12 cellular contexts compared by ENCODE assay signal in the genomic region with DNA sequence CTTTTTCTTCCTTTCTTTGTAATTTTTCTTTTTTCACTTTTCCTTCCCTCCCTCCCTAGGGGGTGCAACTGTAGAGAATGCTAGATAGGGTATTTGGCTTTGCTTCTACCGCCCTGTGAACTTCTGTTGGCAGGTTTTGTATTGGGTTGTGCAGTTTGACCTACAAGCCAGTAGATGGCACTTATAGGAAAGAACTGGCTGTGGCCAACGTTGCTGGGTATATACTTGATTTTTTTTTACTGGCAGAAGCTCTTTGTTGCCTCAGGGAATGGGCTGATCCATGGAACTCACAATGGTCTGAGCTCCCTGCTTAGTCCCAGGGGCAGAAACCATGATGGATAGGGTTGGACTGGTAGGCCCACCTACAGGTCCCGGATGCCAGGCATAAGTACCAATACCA.
DNase-seq lines count a peak whose midpoint lies in the region; ATAC-seq, FAIRE-seq and TF ChIP-seq lines count a peak whose summit lies in the region.
"Had no signal": no experiment of that assay in that cellular context is flagged by ENCODE, and none has a peak within 500 bp of the region (broad histone marks: within the 10 kb centered on the region; RNA-seq: fewer than 3 reads in every experiment).

No MANE protein-coding gene starts in this region.

- no peaks in the 10 kb centered on the region for H3F3A ChIP-seq in DOHH2 (ENCODE audit: control insufficient read depth, insufficient read depth)

- no peaks in the 10 kb centered on the region for H4K20me1 ChIP-seq in DOHH2 (ENCODE audit: control insufficient read depth, insufficient read depth, low read depth, low read length)

- no peak overlapping the region for H3K9ac ChIP-seq in kidney (ENCODE audit: low read length in 2 of 2)
- H3K9ac ChIP-seq: parathyroid adenoma had no signal

- TF ChIP-seq CTCF in DOHH2 (IDR thresholded peaks at IDR 0.05; ENCODE audit: low read depth, low read length, poor library complexity, severe bottlenecking) (peak; percentile 39), kidney (IDR thresholded peaks at IDR 0.05; ENCODE audit: borderline replicate concordance, extremely low read depth, insufficient read depth) (peak; percentile 21), GM13976 (IDR thresholded peaks at IDR 0.05; ENCODE audit: borderline replicate concordance, control extremely low read depth, extremely low read depth, insufficient read depth, missing control alignments) (no peak)

- no peaks in the 10 kb centered on the region for H3K79me2 ChIP-seq in DOHH2 (ENCODE audit: control insufficient read depth, low read length)
- H3K79me2 ChIP-seq: parathyroid adenoma had no signal

- H3K27ac ChIP-seq in DOHH2 (ENCODE audit: low read depth, low read length) (no peak overlapping the region), kidney (ENCODE audit: low read depth in 2 of 2, low read length in 2 of 2) (no peak overlapping the region)
- H3K27ac ChIP-seq: parathyroid adenoma had no signal

- H3K9me2 ChIP-seq in DOHH2 (replicated peaks; ENCODE audit: control insufficient read depth, low read length), result no peaks in the 10 kb centered on the region

- ATAC-seq in HG02852 (IDR thresholded peaks at IDR 0.05; ENCODE audit: unreplicated experiment), result no peak

- DNase-seq in Kasumi-1 (lab: John Stamatoyannopoulos, UW), result peak; percentile 14 to 40
- peak; percentile 44 for DNase-seq in RPMI7951 (ENCODE audit: low read depth)
- DNase-seq in kidney, result no peak
- DNase-seq in GM13976 (ENCODE audit: low spot score), result no peak
- DNase-seq in activated CD8-positive, alpha-beta memory T cell treated with anti-CD3 and anti-CD28 coated beads, Interleukin-2, amount 50 U/mL, for 4 hours, result no peak
- no peak for DNase-seq in activated naive CD4-positive, alpha-beta T cell treated with anti-CD3 and anti-CD28 coated beads, Interleukin-2, amount 50 U/mL, for 16 hours
- DNase-seq: activated CD4-positive, CD25-positive, alpha-beta regulatory T cell; NCI-H1092 treated with DMSO at 0.1 percent for 48 hours had no signal

- no peaks in the 10 kb centered on the region for H3K27me3 ChIP-seq in DOHH2 (ENCODE audit: control insufficient read depth, low read length)

- H3K9me3 ChIP-seq in DOHH2 (ENCODE audit: control insufficient read depth, insufficient read depth, low read length) (no peaks in the 10 kb centered on the region), kidney (ENCODE audit: control insufficient read depth in 1 of 2, low read length in 2 of 2) (no peaks in the 10 kb centered on the region)

- no peak for FAIRE-seq in kidney (lab: Jason Lieb, UNC)
- FAIRE-seq: frontal cortex had no signal

- intact Hi-C loops in kidney (cut with DNase I), result no loop called here

- in situ Hi-C loops in GM13976 (cut with MboI; ENCODE audit: low sequenced_read_pairs, unreplicated experiment), result no loop called here

- H3K4me2 ChIP-seq in DOHH2 (ENCODE audit: low read length), result no peak overlapping the region

- no peaks in the 10 kb centered on the region for H3K36me3 ChIP-seq in DOHH2 (ENCODE audit: control insufficient read depth, low read length)
- H3K36me3 ChIP-seq in kidney (ENCODE audit: control insufficient read depth in 1 of 2, insufficient read depth in 2 of 2, low read length in 2 of 2), result no peaks in the 10 kb centered on the region

- no peaks in the 10 kb centered on the region for H3K4me1 ChIP-seq in DOHH2 (ENCODE audit: control insufficient read depth, low read length)
- no peaks in the 10 kb centered on the region for H3K4me1 ChIP-seq in kidney (ENCODE audit: control insufficient read depth in 1 of 2, insufficient read depth in 1 of 2, low read depth in 1 of 2, low read length in 2 of 2)
- H3K4me1 ChIP-seq: parathyroid adenoma had no signal

- H3K4me3 ChIP-seq in DOHH2 (ENCODE audit: low read length), result no peak overlapping the region
- no peak overlapping the region for H3K4me3 ChIP-seq in kidney (ENCODE audit: low read length in 2 of 2)

Comparison
In these comparisons a context has a peak if more than half of its experiments do, and no peak if none do; other contexts are left out.
1. DNase-seq: peak in Kasumi-1 (2 of 2) and RPMI7951 (single experiment); none in kidney (single experiment), GM13976 (single experiment), activated CD8-positive, alpha-beta memory T cell treated with anti-CD3 and anti-CD28 coated beads, Interleukin-2, amount 50 U/mL, for 4 hours (single experiment) and activated naive CD4-positive, alpha-beta T cell treated with anti-CD3 and anti-CD28 coated beads, Interleukin-2, amount 50 U/mL, for 16 hours (single experiment).